ENCODE assay signal across 21 cellular contexts in the genomic region with DNA sequence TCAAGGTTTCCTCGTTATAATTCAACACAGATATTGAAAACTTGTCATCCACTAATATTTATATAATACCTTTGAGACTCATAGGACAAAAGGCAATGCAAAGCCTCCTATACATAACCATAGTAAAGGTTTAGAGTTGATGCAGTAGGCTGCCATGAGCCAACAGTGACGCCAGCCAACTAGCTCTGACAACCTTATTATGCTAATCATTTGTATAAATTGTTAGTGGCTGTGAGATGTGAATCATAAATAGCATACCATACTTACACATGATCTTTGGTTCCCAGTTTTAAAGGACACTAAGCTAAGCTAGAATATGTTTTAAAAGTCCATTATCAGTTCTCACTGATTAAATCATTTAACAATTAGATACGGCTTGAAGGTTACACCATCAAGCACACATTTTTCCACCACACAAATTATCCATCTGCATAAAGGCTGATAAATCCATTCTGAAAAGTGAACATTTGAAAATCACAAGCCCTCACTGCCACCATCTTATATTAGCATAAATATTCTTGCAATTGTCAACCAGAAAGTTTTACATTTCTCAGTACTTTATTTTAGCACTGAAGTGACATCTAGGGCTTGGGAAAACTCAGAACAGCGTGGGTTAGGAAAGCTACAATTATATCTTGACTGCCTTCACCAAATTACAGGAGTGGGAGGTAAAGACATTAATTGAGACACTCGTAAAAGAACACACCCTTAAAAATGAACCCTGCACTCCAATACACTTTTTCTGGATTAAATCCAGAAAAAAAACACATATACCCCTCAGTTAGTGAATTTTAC. TPM values are rescaled to one million over a fixed set of nuclear protein-coding genes. Genes with fewer than 3 reads are reported as not detected.
DNase-seq lines count a peak whose midpoint lies in the region; ATAC-seq, FAIRE-seq and TF ChIP-seq lines count a peak whose summit lies in the region.
"Had no signal": no experiment of that assay in that cellular context is flagged by ENCODE, and none has a peak within 500 bp of the region (broad histone marks: within the 10 kb centered on the region; RNA-seq: fewer than 3 reads in every experiment).

No MANE protein-coding gene starts in this region.

- H3K79me2 ChIP-seq in astrocyte (ENCODE audit: insufficient read depth, low read length) (peaks cover 64% of the 10 kb centered on the region), osteoblast (ENCODE audit: insufficient read depth, low read length) (peaks cover 54% of the 10 kb centered on the region)

- H3K9me3 ChIP-seq in astrocyte (ENCODE audit: insufficient read depth, low read depth, low read length) (no peaks in the 10 kb centered on the region), osteoblast (ENCODE audit: low read depth, low read length) (no peaks in the 10 kb centered on the region)
- H3K9me3 ChIP-seq: gastrocnemius medialis had no signal

- H3K9me3 Mint-ChIP-seq in activated T-cell treated with anti-CD3 and anti-CD28 coated beads, Interleukin-2, amount 50 U/mL, for 24 hours = no peaks in the 10 kb centered on the region
- no peaks in the 10 kb centered on the region for H3K9me3 Mint-ChIP-seq in astrocyte (ENCODE audit: unreplicated experiment)
- H3K9me3 Mint-ChIP-seq: dendritic cell treated with granulocyte-macrophage colony-stimulating factor and Interleukin-4, amounts not matched to agents 40 ng/mL and 50 ng/mL, for 4 days; neural crest cell had no signal

- H3K36me3 Mint-ChIP-seq in activated T-cell treated with anti-CD3 and anti-CD28 coated beads, Interleukin-2, amount 50 U/mL, for 24 hours (ENCODE audit: low read depth) = peaks cover 7% of the 10 kb centered on the region
- H3K36me3 Mint-ChIP-seq in astrocyte (ENCODE audit: low read depth, unreplicated experiment) = no peaks in the 10 kb centered on the region

- no peak overlapping the region for H3K4me2 ChIP-seq in astrocyte (ENCODE audit: low read length)
- no peak overlapping the region for H3K4me2 ChIP-seq in osteoblast (ENCODE audit: insufficient read depth, low read length)

- H3K4me3 ChIP-seq in astrocyte (ENCODE audit: insufficient read depth, low read depth, low read length) (no peak overlapping the region), osteoblast (ENCODE audit: insufficient read depth, low read length) (no peak overlapping the region)
- H3K4me3 ChIP-seq: gastrocnemius medialis had no signal

- DNase-seq in activated T-cell treated with anti-CD3 and anti-CD28 coated beads, Interleukin-2, amount 50 U/mL, for 24 hours = no peak
- no peak for DNase-seq in activated T-cell treated with anti-CD3 and anti-CD28 coated beads, Interleukin-2, amount 50 U/mL, for 48 hours
- DNase-seq in NCI-H69 (lab: John Stamatoyannopoulos, UW) (peak; percentile 28), astrocyte (ENCODE audit: low read depth) (peak; percentile 71), osteoblast (ENCODE audit: insufficient read length, low spot score, missing footprints) (no peak), GM20000 (ENCODE audit: low spot score) (no peak), erythroblast (lab: John Stamatoyannopoulos, UW) (no peak)
- DNase-seq: DMS153, gastrocnemius medialis, mesendoderm, NCI-H1930, NCI-H510A treated with DMSO at 0.1 percent for 48 hours, OCI-M1, SHP77 treated with DMSO at 0.1 percent for 48 hours had no signal

- H3K27me3 ChIP-seq in astrocyte (ENCODE audit: insufficient read depth, low read length) = no peaks in the 10 kb centered on the region
- no peaks in the 10 kb centered on the region for H3K27me3 ChIP-seq in osteoblast (ENCODE audit: insufficient read depth, low read length)
- H3K27me3 ChIP-seq: gastrocnemius medialis had no signal

- no peak for ATAC-seq in GM18511 (IDR thresholded peaks at IDR 0.05; ENCODE audit: unreplicated experiment)
- ATAC-seq: gastrocnemius medialis had no signal

- peaks cover 22% of the 10 kb centered on the region for H3K4me1 ChIP-seq in astrocyte (ENCODE audit: insufficient read depth, low read length)
- H3K4me1 ChIP-seq in osteoblast (ENCODE audit: insufficient read depth, low read length) = peaks cover 46% of the 10 kb centered on the region

- peaks cover 57% of the 10 kb centered on the region for H3K4me1 Mint-ChIP-seq in activated T-cell treated with anti-CD3 and anti-CD28 coated beads, Interleukin-2, amount 50 U/mL, for 24 hours (ENCODE audit: low read depth)
- H3K4me1 Mint-ChIP-seq in astrocyte (ENCODE audit: low read depth, unreplicated experiment) = peaks cover 11% of the 10 kb centered on the region
- H3K4me1 Mint-ChIP-seq: neural crest cell had no signal

- no peaks in the 10 kb centered on the region for H3K27me3 Mint-ChIP-seq in activated T-cell treated with anti-CD3 and anti-CD28 coated beads, Interleukin-2, amount 50 U/mL, for 24 hours
- H3K27me3 Mint-ChIP-seq in astrocyte (ENCODE audit: low read depth, unreplicated experiment) = no peaks in the 10 kb centered on the region
- H3K27me3 Mint-ChIP-seq: dendritic cell treated with granulocyte-macrophage colony-stimulating factor and Interleukin-4, amounts not matched to agents 40 ng/mL and 50 ng/mL, for 4 days had no signal

- H3K36me3 ChIP-seq in astrocyte (ENCODE audit: insufficient read depth, low read length) (no peaks in the 10 kb centered on the region), osteoblast (ENCODE audit: insufficient read depth, low read length) (no peaks in the 10 kb centered on the region)
- H3K36me3 ChIP-seq: gastrocnemius medialis had no signal

- no peak overlapping the region for H2AFZ ChIP-seq in astrocyte (ENCODE audit: low read depth, low read length)
- H2AFZ ChIP-seq in osteoblast (ENCODE audit: low read length) = no peak overlapping the region

- H4K20me1 ChIP-seq in astrocyte (ENCODE audit: insufficient read depth, low read length) (no peaks in the 10 kb centered on the region), osteoblast (ENCODE audit: insufficient read depth, low read length) (no peaks in the 10 kb centered on the region)

- H3K27ac Mint-ChIP-seq in activated T-cell treated with anti-CD3 and anti-CD28 coated beads, Interleukin-2, amount 50 U/mL, for 24 hours = peak overlapping the region; percentile 50
- no peak overlapping the region for H3K27ac Mint-ChIP-seq in astrocyte (ENCODE audit: unreplicated experiment)
- H3K27ac Mint-ChIP-seq: dendritic cell treated with granulocyte-macrophage colony-stimulating factor and Interleukin-4, amounts not matched to agents 40 ng/mL and 50 ng/mL, for 4 days; T-helper 1 cell treated with Interleukin-12 subunit alpha and Interleukin-12 subunit beta and Interleukin-4 antibody, amounts not matched to agents 30 μg/mL and 1 μg/mL, for 36 hours had no signal

- TF ChIP-seq POLR2A in erythroblast (IDR thresholded peaks at IDR 0.05; ENCODE audit: low read length) = no peak

- TF ChIP-seq CTCF in astrocyte (IDR thresholded peaks at IDR 0.05; ENCODE audit: insufficient read depth, low read depth, low read length) = no peak
- no peak for TF ChIP-seq CTCF in osteoblast (IDR thresholded peaks at IDR 0.05; ENCODE audit: extremely low read depth, low read depth, low read length)
- TF ChIP-seq CTCF in GM20000 (IDR thresholded peaks at IDR 0.05; ENCODE audit: extremely low read depth, missing control alignments) = no peak

- no peak for FAIRE-seq in astrocyte (lab: Jason Lieb, UNC)
- FAIRE-seq: A204.1, GM18507 had no signal

- no peak overlapping the region for H3K9ac ChIP-seq in astrocyte (ENCODE audit: low read length)
- H3K9ac ChIP-seq: KMS-11 had no signal

- H3K27ac ChIP-seq in astrocyte (ENCODE audit: low read depth, low read length) (peak overlapping the region; percentile 7), osteoblast (ENCODE audit: low read depth, low read length) (peak overlapping the region; percentile 67)
- H3K27ac ChIP-seq: gastrocnemius medialis, KMS-11 had no signal

- no peak overlapping the region for H3K4me3 Mint-ChIP-seq in activated T-cell treated with anti-CD3 and anti-CD28 coated beads, Interleukin-2, amount 50 U/mL, for 24 hours
- no peak overlapping the region for H3K4me3 Mint-ChIP-seq in astrocyte (ENCODE audit: unreplicated experiment)
- H3K4me3 Mint-ChIP-seq: dendritic cell treated with granulocyte-macrophage colony-stimulating factor and Interleukin-4, amounts not matched to agents 40 ng/mL and 50 ng/mL, for 4 days; neural crest cell; T-helper 1 cell treated with Interleukin-12 subunit alpha and Interleukin-12 subunit beta and Interleukin-4 antibody, amounts not matched to agents 30 μg/mL and 1 μg/mL, for 36 hours had no signal

RNA-seq across cellular contexts. Expression of a gene that starts 30.7 kb away (rescaled TPM):
- total RNA-seq in astrocyte = 47.0 and 50.1 TPM in 2 replicates
- 34.0 and 39.2 TPM in 2 replicates for total RNA-seq in osteoblast

RNA-seq across cellular contexts. Expression of a gene that starts 59.8 kb away (rescaled TPM):
- 48.9 and 55.7 TPM in 2 replicates for total RNA-seq in astrocyte
- 20.6 and 21.5 TPM in 2 replicates for total RNA-seq in osteoblast

Comparison
In these comparisons a context has a peak if more than half of its experiments do, and no peak if none do; other contexts are left out.
1. DNase-seq: peak in NCI-H69 (single experiment) and astrocyte (single experiment); none in activated T-cell treated with anti-CD3 and anti-CD28 coated beads, Interleukin-2, amount 50 U/mL, for 24 hours (single experiment), activated T-cell treated with anti-CD3 and anti-CD28 coated beads, Interleukin-2, amount 50 U/mL, for 48 hours (0 of 2), osteoblast (single experiment), GM20000 (single experiment) and erythroblast (0 of 2).